Comparison of ENCODE assay signal across 29 cellular contexts in the genomic region with DNA sequence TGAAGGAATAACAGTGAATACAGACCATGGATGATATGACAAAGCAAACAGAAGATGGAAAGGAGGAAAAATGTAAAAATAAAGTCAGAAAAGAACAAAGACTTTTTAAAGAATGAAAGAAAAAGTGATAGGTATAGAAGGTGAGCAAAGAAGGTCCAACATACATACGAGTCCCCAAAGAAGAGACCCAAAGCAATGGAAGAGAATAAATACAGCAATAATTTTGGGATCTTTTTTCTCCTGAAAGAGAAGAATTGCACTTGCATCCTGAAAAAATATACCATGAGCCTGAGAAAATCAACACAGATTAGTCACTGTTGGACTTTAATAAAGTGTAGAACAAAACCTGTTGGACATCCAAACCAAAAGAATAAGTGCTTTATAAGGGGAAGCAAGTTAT.
"Had no signal": no experiment of that assay in that cellular context is flagged by ENCODE, and none has a peak within 500 bp of the region (broad histone marks: within the 10 kb centered on the region; RNA-seq: fewer than 3 reads in every experiment).

No MANE protein-coding gene starts in this region.

- H2AFZ ChIP-seq: parathyroid adenoma had no signal

- H3K27ac ChIP-seq: colonic mucosa, epithelial cell of prostate, heart right ventricle, lower lobe of right lung, neutrophil, parathyroid adenoma, suprapubic skin, transverse colon, upper lobe of right lung, uterus had no signal

- H3K9ac ChIP-seq: parathyroid adenoma had no signal

- H3K79me2 ChIP-seq: parathyroid adenoma had no signal

- ATAC-seq: esophagus mucosa; heart right ventricle; left ventricle myocardium superior; lower lobe of right lung; mucosa of descending colon; natural killer cell treated with Interleukin-12 subunit alpha and Interleukin-12 subunit beta and Interleukin-15 and Interleukin-18, amount 100 ng/mL, for 72 hours; sciatic nerve; stimulated activated naive CD8-positive, alpha-beta T cell treated with anti-CD3 and anti-CD28 coated beads, Interleukin-15, amount 100 ng/mL, for 72 hours; upper lobe of right lung had no signal

- H3K4me3 ChIP-seq: colonic mucosa, heart right ventricle, lower lobe of right lung, mucosa of descending colon, smooth muscle cell, suprapubic skin, transverse colon, upper lobe of right lung, uterus had no signal

- H3K4me1 ChIP-seq: colonic mucosa, heart right ventricle, lower lobe of right lung, parathyroid adenoma, suprapubic skin, transverse colon, upper lobe of right lung, uterus had no signal

- DNase-seq: colonic mucosa; effector CD8-positive, alpha-beta T cell; endodermal cell; foreskin melanocyte; glutamatergic neuron; heart right ventricle; hippocampal formation; islet precursor cell; left ventricle myocardium superior; lower lobe of right lung; mucosa of descending colon; naive B cell; stimulated activated CD4-positive, alpha-beta T cell treated with anti-CD3 and anti-CD28 coated beads, Interleukin-12 subunit alpha, Interleukin-12 subunit beta, amount 100 ng/mL, for 4 hours; stimulated activated CD4-positive, alpha-beta T cell treated with anti-CD3 and anti-CD28 coated beads, Interleukin-1b, Interleukin-23, amount 100 ng/mL, for 48 hours; stimulated activated CD4-positive, alpha-beta T cell treated with anti-CD3 and anti-CD28 coated beads, Interleukin-4, amount 100 ng/mL, for 1 hour; stimulated activated CD8-positive, alpha-beta memory T cell treated with anti-CD3 and anti-CD28 coated beads, Interleukin-4, amount 100 ng/mL, for 48 hours; stimulated activated naive CD4-positive, alpha-beta T cell; stimulated activated naive CD8-positive, alpha-beta T cell treated with anti-CD3 and anti-CD28 coated beads, Interleukin-15, amount 100 ng/mL, for 72 hours; transverse colon; upper lobe of right lung; uterus had no signal

- H3K27me3 ChIP-seq: colonic mucosa, transverse colon, uterus had no signal

- H3K36me3 ChIP-seq: colonic mucosa, heart right ventricle, lower lobe of right lung, neutrophil, suprapubic skin, transverse colon, upper lobe of right lung, uterus had no signal

- H3K4me2 ChIP-seq: smooth muscle cell had no signal
